ENCODE assay signal across 8 cellular contexts in genomic region chr1:145465405-145466144, GRCh38. TPM values are rescaled to one million over a fixed set of nuclear protein-coding genes. Genes with fewer than 3 reads are reported as not detected.
DNase-seq lines count a peak whose midpoint lies in the region; ATAC-seq, FAIRE-seq and TF ChIP-seq lines count a peak whose summit lies in the region.
"Not testable (repeated sequence)": the region's sequence is repeated elsewhere in the genome, so short reads cannot be mapped to it uniquely, and the experiment has no call there.

No MANE protein-coding gene starts in this region.

- H3K9me3 ChIP-seq in right cardiac atrium (ENCODE audit: control insufficient read depth, low read length); vagina: not testable (repeated sequence)

- ATAC-seq in HG02884 (IDR thresholded peaks at IDR 0.05; ENCODE audit: unreplicated experiment) (peak; percentile 82), right cardiac atrium (peak; percentile 94 to 95)

- H3K4me3 ChIP-seq in right cardiac atrium (ENCODE audit: low read length) (peak overlapping the region; percentile 45), retinal pigment epithelial cell (ENCODE audit: low read length) (peak overlapping the region; percentile 44), vagina (peak overlapping the region; percentile 46 to 49)

- intact Hi-C loops in right cardiac atrium (cut with DNase I); vagina (cut with DNase I): not testable (repeated sequence)

- H3K27ac ChIP-seq in right cardiac atrium (ENCODE audit: low read length): peak overlapping the region; percentile 37
- peak overlapping the region; percentile 52 for H3K27ac ChIP-seq in vagina

- DNase-seq in GM18507 (ENCODE audit: extremely low spot score, insufficient read length, low read depth): peak; percentile 1
- peak; percentile 77 to 91 for DNase-seq in NCI-H187 (lab: John Stamatoyannopoulos, UW)
- peak in 4 of 5 experiments; percentile 65 to 93 (median 82) for DNase-seq in T-helper 2 cell
- DNase-seq in amygdala (lab: John Stamatoyannopoulos, UW): peak in 30 of 56 donors; percentile 8 to 58 (median 26)
- DNase-seq in right cardiac atrium: peak; percentile 52 to 61 (median 57)
- peak; percentile 83 for DNase-seq in retinal pigment epithelial cell (ENCODE audit: low read depth)
- peak in 1 of 2 donors; percentile 87 for DNase-seq in vagina (ENCODE audit: extremely low spot score in 2 of 2)

- TF ChIP-seq CTCF in retinal pigment epithelial cell (conservative IDR thresholded peaks at IDR 0.05; ENCODE audit: low read depth, low read length); vagina (IDR thresholded peaks at IDR 0.05): not testable (repeated sequence)

- FAIRE-seq in GM18507 (lab: Jason Lieb, UNC): not testable (repeated sequence)

- WGBS in right cardiac atrium: under 1% methylated on average over 18 of the region's 35 CpGs

- not testable (repeated sequence) for H3K4me1 ChIP-seq in right cardiac atrium (ENCODE audit: control insufficient read depth, insufficient read depth, low read length); vagina

- not testable (repeated sequence) for H3K36me3 ChIP-seq in vagina

- not testable (repeated sequence) for H3K27me3 ChIP-seq in right cardiac atrium (ENCODE audit: control insufficient read depth, insufficient read depth); vagina

- TF ChIP-seq POLR2A in vagina (IDR thresholded peaks at IDR 0.05): peak in 1 of 2 donors; percentile 63

RNA-seq across cellular contexts. Expression of gene NBPF20, which starts 40.2 kb away (rescaled TPM):
- 1 to 10 TPM in 3 of 4 donors, under 1 TPM in 1; 0.91 to 1.7 (median 1.3) TPM for total RNA-seq in right cardiac atrium
- 0.79 TPM for polyA plus RNA-seq in right cardiac atrium
- 1.7 TPM for total RNA-seq in vagina
